In genomic region chr10:100509241-100509640, GRCh38 we compare ENCODE assay signal across 12 cellular contexts. TPM values are rescaled to one million over a fixed set of nuclear protein-coding genes. Genes with fewer than 3 reads are reported as not detected.
DNase-seq lines count a peak whose midpoint lies in the region; ATAC-seq and TF ChIP-seq lines count a peak whose summit lies in the region.
"Had no signal": no experiment of that assay in that cellular context is flagged by ENCODE, and none has a peak within 500 bp of the region (broad histone marks: within the 10 kb centered on the region; RNA-seq: fewer than 3 reads in every experiment).

No MANE protein-coding gene starts in this region.

- peak overlapping the region; percentile 64 for H3K4me3 Mint-ChIP-seq in activated naive CD4-positive, alpha-beta T cell treated with anti-CD3 and anti-CD28 coated beads, Interleukin-2, amount 50 U/mL, for 24 hours
- H3K4me3 Mint-ChIP-seq: dendritic cell treated with granulocyte-macrophage colony-stimulating factor and Interleukin-4, amounts not matched to agents 40 ng/mL and 50 ng/mL, for 4 days had no signal

- no peaks in the 10 kb centered on the region for H3K9me3 Mint-ChIP-seq in activated naive CD4-positive, alpha-beta T cell treated with anti-CD3 and anti-CD28 coated beads, Interleukin-2, amount 50 U/mL, for 24 hours
- H3K9me3 Mint-ChIP-seq: dendritic cell treated with granulocyte-macrophage colony-stimulating factor and Interleukin-4, amounts not matched to agents 40 ng/mL and 50 ng/mL, for 4 days had no signal

- H3K36me3 Mint-ChIP-seq in activated naive CD4-positive, alpha-beta T cell treated with anti-CD3 and anti-CD28 coated beads, Interleukin-2, amount 50 U/mL, for 24 hours = peaks cover 12% of the 10 kb centered on the region

- peak overlapping the region; percentile 84 for H3K27ac Mint-ChIP-seq in activated naive CD4-positive, alpha-beta T cell treated with anti-CD3 and anti-CD28 coated beads, Interleukin-2, amount 50 U/mL, for 24 hours
- H3K27ac Mint-ChIP-seq: dendritic cell treated with granulocyte-macrophage colony-stimulating factor and Interleukin-4, amounts not matched to agents 40 ng/mL and 50 ng/mL, for 4 days had no signal

- peak; percentile 59 for DNase-seq in HT1080 (ENCODE audit: low read depth)
- DNase-seq in activated CD4-positive, alpha-beta T cell treated with anti-CD3 and anti-CD28 coated beads, Interleukin-2, amount 50 U/mL, for 1 hour = peak; percentile 8
- DNase-seq in stimulated activated CD4-positive, alpha-beta T cell treated with anti-CD3 and anti-CD28 coated beads, Interleukin-2, amount 100 ng/mL, for 48 hours = peak; percentile 24 to 48
- no peak for DNase-seq in NCI-H774 (lab: John Stamatoyannopoulos, UW)
- DNase-seq in foreskin fibroblast = no peak
- no peak for DNase-seq in NCI-H2171 (lab: John Stamatoyannopoulos, UW)
- DNase-seq: nucleus accumbens, upper lobe of right lung had no signal

- H3K4me3 ChIP-seq in foreskin fibroblast (ENCODE audit: low read depth in 1 of 2, low read length in 2 of 2) = no peak overlapping the region
- H3K4me3 ChIP-seq: upper lobe of right lung had no signal

- H3K4me1 Mint-ChIP-seq in activated naive CD4-positive, alpha-beta T cell treated with anti-CD3 and anti-CD28 coated beads, Interleukin-2, amount 50 U/mL, for 24 hours = peaks cover 74% of the 10 kb centered on the region

- no peaks in the 10 kb centered on the region for H3K27me3 Mint-ChIP-seq in activated naive CD4-positive, alpha-beta T cell treated with anti-CD3 and anti-CD28 coated beads, Interleukin-2, amount 50 U/mL, for 24 hours
- H3K27me3 Mint-ChIP-seq: dendritic cell treated with granulocyte-macrophage colony-stimulating factor and Interleukin-4, amounts not matched to agents 40 ng/mL and 50 ng/mL, for 4 days had no signal

- TF ChIP-seq CTCF in foreskin fibroblast (IDR thresholded peaks at IDR 0.05; ENCODE audit: low read depth, low read length) = no peak

- ATAC-seq in HG02610 (IDR thresholded peaks at IDR 0.05; ENCODE audit: unreplicated experiment) = no peak

RNA-seq across cellular contexts. Expression of gene SEC31B, which starts 10.4 kb away (rescaled TPM):
- 0.93 and 1.9 TPM in 2 replicates for total RNA-seq in HT1080 (2014; rRNA removed; shearing (Covaris generic))
- polyA plus RNA-seq in HT1080 (2015; cell fraction: cytosol; rRNA removed) = 0.33 and 0.67 TPM in 2 replicates
- 40.9 and 42.1 TPM in 2 replicates for polyA plus RNA-seq in HT1080 (2015; cell fraction: nucleus; rRNA removed)

RNA-seq across cellular contexts. Expression of gene NDUFB8, which starts 20.4 kb away (rescaled TPM):
- 239 and 289 TPM in 2 replicates for total RNA-seq in HT1080 (2014; rRNA removed; shearing (Covaris generic))
- 184 and 229 TPM in 2 replicates for polyA plus RNA-seq in HT1080 (2015; cell fraction: cytosol; rRNA removed)
- 97.1 and 141 TPM in 2 replicates for polyA plus RNA-seq in HT1080 (2015; cell fraction: nucleus; rRNA removed)

RNA-seq across cellular contexts. Expression of gene HIF1AN, which starts 26.5 kb away (rescaled TPM):
- total RNA-seq in HT1080 (2014; rRNA removed; shearing (Covaris generic)) = 9.0 and 9.8 TPM in 2 replicates
- polyA plus RNA-seq in HT1080 (2015; cell fraction: cytosol; rRNA removed) = 19.5 and 21.9 TPM in 2 replicates
- polyA plus RNA-seq in HT1080 (2015; cell fraction: nucleus; rRNA removed) = 34.0 and 35.5 TPM in 2 replicates

RNA-seq across cellular contexts. Expression of gene WNT8B, which starts 46.4 kb away (rescaled TPM):
- total RNA-seq in HT1080 (2014; rRNA removed; shearing (Covaris generic)) = not detected in 2 replicates
- polyA plus RNA-seq in HT1080 (2015; cell fraction: cytosol; rRNA removed) = not detected in 2 replicates
- polyA plus RNA-seq in HT1080 (2015; cell fraction: nucleus; rRNA removed) = not detected in 2 replicates
- total RNA-seq: foreskin keratinocyte, upper lobe of right lung had no signal
- polyA plus RNA-seq: foreskin keratinocyte had no signal

Comparison
In these comparisons a context has a peak if more than half of its experiments do, and no peak if none do; other contexts are left out.
1. DNase-seq: peak in HT1080 (single experiment), activated CD4-positive, alpha-beta T cell treated with anti-CD3 and anti-CD28 coated beads, Interleukin-2, amount 50 U/mL, for 1 hour (single experiment) and stimulated activated CD4-positive, alpha-beta T cell treated with anti-CD3 and anti-CD28 coated beads, Interleukin-2, amount 100 ng/mL, for 48 hours (2 of 2); none in NCI-H774 (single experiment), foreskin fibroblast (0 of 2) and NCI-H2171 (single experiment).